Comparison of ENCODE assay signal across 10 cellular contexts in genomic region chr17:30380643-30381419, GRCh38. TPM values are rescaled to one million over a fixed set of nuclear protein-coding genes. Genes with fewer than 3 reads are reported as not detected.
DNase-seq lines count a peak whose midpoint lies in the region; ATAC-seq and TF ChIP-seq lines count a peak whose summit lies in the region.
"Had no signal": no experiment of that assay in that cellular context is flagged by ENCODE, and none has a peak within 500 bp of the region (broad histone marks: within the 10 kb centered on the region; RNA-seq: fewer than 3 reads in every experiment).

No MANE protein-coding gene starts in this region.

- H3K27me3 Mint-ChIP-seq in central memory CD8-positive, alpha-beta T cell, result no peaks in the 10 kb centered on the region
- H3K27me3 Mint-ChIP-seq in natural killer cell (ENCODE audit: low read depth in 2 of 2), result no peaks in the 10 kb centered on the region

- H3K4me1 Mint-ChIP-seq in central memory CD8-positive, alpha-beta T cell, result peaks cover 70% of the 10 kb centered on the region
- peaks cover 59 to 60% of the 10 kb centered on the region in 2 donors for H3K4me1 Mint-ChIP-seq in natural killer cell

- no peaks in the 10 kb centered on the region for H3K36me3 ChIP-seq in BE2C
- no peaks in the 10 kb centered on the region for H3K36me3 ChIP-seq in KMS-11 (ENCODE audit: insufficient read depth)

- no peak overlapping the region for H3K27ac ChIP-seq in KMS-11

- H2AFZ ChIP-seq in KMS-11 (ENCODE audit: low read depth), result no peak overlapping the region

- H3K4me3 ChIP-seq in BE2C (ENCODE audit: low read depth, low read length), result peak overlapping the region; percentile 69
- H3K4me3 ChIP-seq in KMS-11 (IDR thresholded peaks at IDR 0.05; ENCODE audit: insufficient read depth, low read depth, low read length), result no peak overlapping the region

- DNase-seq in BE2C (no peak), natural killer cell (no peak), superior temporal gyrus (ENCODE audit: extremely low spot score) (no peak)
- DNase-seq in central memory CD8-positive, alpha-beta T cell (ENCODE audit: low spot score in 2 of 2), result no peak
- DNase-seq in effector CD4-positive, alpha-beta T cell, result no peak
- DNase-seq: activated naive CD4-positive, alpha-beta T cell treated with anti-CD3 and anti-CD28 coated beads, Interleukin-2, amount 50 U/mL, for 16 hours; NCI-H1436 had no signal

- H3K27me3 ChIP-seq in BE2C (no peaks in the 10 kb centered on the region), KMS-11 (ENCODE audit: insufficient read depth, low read depth) (no peaks in the 10 kb centered on the region)

- peaks cover 22% of the 10 kb centered on the region for H3K36me3 Mint-ChIP-seq in central memory CD8-positive, alpha-beta T cell (ENCODE audit: insufficient read depth)
- no peaks in the 10 kb centered on the region for H3K36me3 Mint-ChIP-seq in natural killer cell

- no peak overlapping the region for H3K9ac ChIP-seq in KMS-11

- no peaks in the 10 kb centered on the region for H3K9me3 Mint-ChIP-seq in central memory CD8-positive, alpha-beta T cell
- H3K9me3 Mint-ChIP-seq in natural killer cell, result no peaks in the 10 kb centered on the region

- H3K4me2 ChIP-seq in KMS-11, result peak overlapping the region; percentile 56

- H4K20me1 ChIP-seq in KMS-11 (ENCODE audit: insufficient read depth), result no peaks in the 10 kb centered on the region; the same call in 1 of the 2 replicates

- no peak for TF ChIP-seq CTCF in BE2C (IDR thresholded peaks at IDR 0.05; ENCODE audit: low read depth, low read length)
- no peak for TF ChIP-seq CTCF in KMS-11 (conservative IDR thresholded peaks at IDR 0.05; ENCODE audit: low read depth, low read length)
- no peak for TF ChIP-seq CTCF in natural killer cell (IDR thresholded peaks at IDR 0.05)

- H3K9me3 ChIP-seq in BE2C, result no peaks in the 10 kb centered on the region

- peaks cover 18% of the 10 kb centered on the region; the same call in 1 of the 2 replicates for H3K79me2 ChIP-seq in KMS-11 (ENCODE audit: insufficient read depth, low read depth)

- intact Hi-C loops in natural killer cell (cut with micrococcal nuclease), result no loop called here

- H3K4me1 ChIP-seq in BE2C (no peaks in the 10 kb centered on the region), KMS-11 (ENCODE audit: low read depth, poor library complexity, severe bottlenecking) (peaks cover 58% of the 10 kb centered on the region)

- H3K4me3 Mint-ChIP-seq in central memory CD8-positive, alpha-beta T cell, result peak overlapping the region; percentile 83
- peak overlapping the region; percentile 93 for H3K4me3 Mint-ChIP-seq in natural killer cell

- ATAC-seq in central memory CD8-positive, alpha-beta T cell (replicated peaks; ENCODE audit: extremely low read depth, poor library complexity, severe bottlenecking), result no peak
- ATAC-seq in natural killer cell (no peak), HG02840 (IDR thresholded peaks at IDR 0.05; ENCODE audit: low FRiP score, unreplicated experiment) (no peak), HG03159 (IDR thresholded peaks at IDR 0.05; ENCODE audit: unreplicated experiment) (no peak)

- H3K27ac Mint-ChIP-seq in central memory CD8-positive, alpha-beta T cell (ENCODE audit: low read depth), result no peak overlapping the region
- peak overlapping the region; percentile 83 to 93 for H3K27ac Mint-ChIP-seq in natural killer cell

RNA-seq across cellular contexts. Expression of gene CPD, which starts 2.1 kb away (rescaled TPM):
- polyA plus RNA-seq in BE2C (2012; ENCODE audit: insufficient read depth, insufficient read length, low read depth), result 9.2 TPM
- total RNA-seq in natural killer cell, result 10 to 100 TPM; 67.3 to 94.5 (median 85.9) TPM

RNA-seq across cellular contexts. Expression of gene TMIGD1, which starts 47.0 kb away (rescaled TPM):
- polyA plus RNA-seq in BE2C (2012; ENCODE audit: insufficient read depth, insufficient read length, low read depth), result not detected
- total RNA-seq in natural killer cell, result not detected
